In the genomic region with DNA sequence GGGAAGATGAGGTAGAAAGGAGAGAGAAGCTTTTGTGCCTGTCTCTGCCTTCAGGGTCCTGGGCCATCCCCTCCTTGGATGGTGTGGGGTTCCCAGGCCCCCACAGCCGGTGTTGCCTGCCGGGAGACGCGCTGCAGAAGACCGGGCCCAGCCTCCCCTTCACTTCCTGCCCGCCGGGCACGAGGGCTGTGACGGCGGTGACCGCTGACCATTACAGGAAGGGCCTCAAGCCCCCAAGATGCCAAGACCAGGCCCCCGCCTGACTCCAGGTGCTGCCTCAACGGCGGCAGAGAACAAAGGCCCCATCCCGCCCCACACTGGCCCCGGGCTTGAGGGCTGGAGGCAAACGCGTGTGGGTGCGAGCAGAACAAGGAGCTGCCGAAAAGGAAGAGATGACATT, we compare ENCODE assay signal across 23 cellular contexts. TPM values are rescaled to one million over a fixed set of nuclear protein-coding genes. Genes with fewer than 3 reads are reported as not detected.
DNase-seq lines count a peak whose midpoint lies in the region; ATAC-seq and TF ChIP-seq lines count a peak whose summit lies in the region.
"Had no signal": no experiment of that assay in that cellular context is flagged by ENCODE, and none has a peak within 500 bp of the region (broad histone marks: within the 10 kb centered on the region; RNA-seq: fewer than 3 reads in every experiment).

No MANE protein-coding gene starts in this region.

- ATAC-seq in right lobe of liver = peak; percentile 5 to 51 (median 32)

- H2AFZ ChIP-seq in mammary epithelial cell (ENCODE audit: low read depth, low read length) = no peak overlapping the region

- BruUV-seq in MCF 10A (replicated peaks; lab: Mats Ljungman, UMichigan) (no TSS peak), mammary epithelial cell (replicated peaks; lab: Mats Ljungman, UMichigan) (no TSS peak)

- CTCF ChIA-PET in MCF 10A (lab: Yijun Ruan, JAX) (interaction anchor here (0.6 kb wide), 1 partner anchor 12 kb away, joined by 3 read pairs; no protein-coding TSS in a partner anchor), mammary epithelial cell (lab: Charles Lee; ENCODE audit: low non-redundant PET) (no interaction called here)

- H3K4me1 ChIP-seq in mammary epithelial cell (ENCODE audit: insufficient read depth, low read length) (no peaks in the 10 kb centered on the region), NT2/D1 (ENCODE audit: insufficient read depth, insufficient read length) (peaks cover 13% of the 10 kb centered on the region), right lobe of liver (peaks cover 0 to 5% (median 0%) of the 10 kb centered on the region in 4 donors), skeletal muscle tissue (ENCODE audit: control insufficient read depth in 3 of 3, insufficient read depth in 3 of 3, low read length in 3 of 3) (peaks cover 0 to 7% (median 0%) of the 10 kb centered on the region in 3 donors)

- H3K9me3 ChIP-seq in mammary epithelial cell (replicated peaks; ENCODE audit: insufficient read depth, low read length) (no peaks in the 10 kb centered on the region), NT2/D1 (ENCODE audit: insufficient read depth, low read length) (no peaks in the 10 kb centered on the region), right lobe of liver (no peaks in the 10 kb centered on the region), skeletal muscle tissue (ENCODE audit: control insufficient read depth in 3 of 3, low read length in 3 of 3) (no peaks in the 10 kb centered on the region)
- H3K9me3 ChIP-seq: SK-N-SH had no signal

- no peak for TF ChIP-seq POLR2A in right lobe of liver (IDR thresholded peaks at IDR 0.05)

- in situ Hi-C loops in mammary epithelial cell (cut with MboI; ENCODE audit: low sequenced_read_pairs in 2 of 2) = no loop called here

- no peaks in the 10 kb centered on the region for H3K79me2 ChIP-seq in mammary epithelial cell (ENCODE audit: insufficient read depth, low read length)

- no peaks in the 10 kb centered on the region for H3K36me3 ChIP-seq in mammary epithelial cell (ENCODE audit: insufficient read depth, low read length)
- H3K36me3 ChIP-seq in NT2/D1 (ENCODE audit: insufficient read depth, insufficient read length, low read length) = peaks cover 25% of the 10 kb centered on the region
- H3K36me3 ChIP-seq in right lobe of liver = no peaks in the 10 kb centered on the region
- H3K36me3 ChIP-seq in skeletal muscle tissue (ENCODE audit: control insufficient read depth in 3 of 3, insufficient read depth in 3 of 3, low read length in 3 of 3) = peaks cover 0 to 15% (median 12%) of the 10 kb centered on the region in 3 donors

- 72% methylated on average over 10 of the region's 20 CpGs for WGBS in mammary epithelial cell (ENCODE audit: low coverage, missing lambda C conversion rate)
- 60% methylated on average over 2 of the region's 20 CpGs for WGBS in right lobe of liver (ENCODE audit: insufficient coverage, low coverage, low lambda C conversion rate, missing lambda C conversion rate)

- POLR2A ChIA-PET in MCF 10A (lab: Yijun Ruan, JAX) = interaction anchor here (1.0 kb wide), 1 partner anchor 73 kb away, joined by 4 read pairs; no protein-coding TSS in a partner anchor

- H3K36me3 Mint-ChIP-seq in MCF 10A (ENCODE audit: insufficient read depth, unreplicated experiment) = no peaks in the 10 kb centered on the region
- H3K36me3 Mint-ChIP-seq: CD14-positive monocyte; CD8-positive, alpha-beta memory T cell had no signal

- TF ChIP-seq CTCF in MCF 10A (IDR thresholded peaks at IDR 0.05; ENCODE audit: unreplicated experiment) (no peak), mammary epithelial cell (conservative IDR thresholded peaks at IDR 0.05 in 1 of 2, IDR thresholded peaks at IDR 0.05 in 1 of 2; ENCODE audit: extremely low read depth in 1 of 2, insufficient read depth in 1 of 2, low read depth in 1 of 2, low read length in 2 of 2) (no peak), right lobe of liver (IDR thresholded peaks at IDR 0.05) (no peak)

- peak overlapping the region; percentile 31 for H3K27ac Mint-ChIP-seq in MCF 10A (ENCODE audit: low read depth, unreplicated experiment)
- H3K27ac Mint-ChIP-seq: B cell; CD14-positive monocyte; CD8-positive, alpha-beta memory T cell had no signal

- no peak overlapping the region for H3K4me3 Mint-ChIP-seq in MCF 10A (ENCODE audit: unreplicated experiment)
- H3K4me3 Mint-ChIP-seq: B cell; CD14-positive monocyte; CD8-positive, alpha-beta memory T cell had no signal

- H3K27me3 ChIP-seq in mammary epithelial cell (ENCODE audit: insufficient read depth, low read length) (no peaks in the 10 kb centered on the region), NT2/D1 (ENCODE audit: insufficient read depth, insufficient read length) (peaks cover 3% of the 10 kb centered on the region), right lobe of liver (no peaks in the 10 kb centered on the region), skeletal muscle tissue (ENCODE audit: control insufficient read depth in 3 of 3, insufficient read depth in 3 of 3, low read length in 3 of 3) (no peaks in the 10 kb centered on the region)

- H3K4me3 ChIP-seq in mammary epithelial cell (replicated peaks in 1 of 3; ENCODE audit: insufficient read depth in 1 of 3, low read depth in 2 of 3, low read length in 3 of 3) (no peak overlapping the region), NT2/D1 (ENCODE audit: insufficient read length, low read depth) (no peak overlapping the region), right lobe of liver (no peak overlapping the region), skeletal muscle tissue (ENCODE audit: low read length in 3 of 3) (no peak overlapping the region)

- H3K9ac ChIP-seq in mammary epithelial cell (ENCODE audit: insufficient read depth, low read length) (no peak overlapping the region), NT2/D1 (ENCODE audit: insufficient read length, low read depth) (peak overlapping the region; percentile 56), skeletal muscle tissue (ENCODE audit: low read depth in 1 of 3, low read length in 3 of 3) (no peak overlapping the region)
- H3K9ac ChIP-seq: SK-N-SH had no signal

- no peaks in the 10 kb centered on the region for H4K20me1 ChIP-seq in mammary epithelial cell (ENCODE audit: insufficient read depth, low read length)

- DNase-seq in MCF 10A (ENCODE audit: unreplicated experiment) = no peak
- DNase-seq in mammary epithelial cell = no peak
- no peak for DNase-seq in NT2/D1 (ENCODE audit: low read depth, low spot score)
- DNase-seq in right lobe of liver = no peak
- DNase-seq in H4 (ENCODE audit: low spot score) = no peak
- no peak for DNase-seq in LoVo (ENCODE audit: low spot score)
- no peak for DNase-seq in caudate nucleus (lab: John Stamatoyannopoulos, UW)
- DNase-seq: CD8-positive, alpha-beta memory T cell; DMS 273 treated with DMSO at 0.1 percent for 48 hours; DMS79; EL; GDM1; KBM-7; MM.1S; NCI-H2029; NCI-H526 treated with DMSO at 0.1 percent for 48 hours; SIG-M5; SK-N-SH had no signal

- no peak overlapping the region for H3K4me2 ChIP-seq in mammary epithelial cell (ENCODE audit: insufficient read depth, low read depth, low read length)
- H3K4me2 ChIP-seq: SK-N-SH had no signal

- dilution Hi-C loops in mammary epithelial cell (cut with HindIII; ENCODE audit: low sequenced_read_pairs) = no loop called here

- no peaks in the 10 kb centered on the region for H3K4me1 Mint-ChIP-seq in MCF 10A (ENCODE audit: insufficient read depth, unreplicated experiment)
- H3K4me1 Mint-ChIP-seq: CD14-positive monocyte had no signal

- H3K9me3 Mint-ChIP-seq in MCF 10A (ENCODE audit: unreplicated experiment) = peaks cover 11% of the 10 kb centered on the region
- H3K9me3 Mint-ChIP-seq: CD8-positive, alpha-beta memory T cell had no signal

- no peak overlapping the region for H3K27ac ChIP-seq in mammary epithelial cell (ENCODE audit: insufficient read depth, low read depth, low read length)
- H3K27ac ChIP-seq in right lobe of liver = peak overlapping the region in 1 of 3 donors; percentile 43
- H3K27ac ChIP-seq in skeletal muscle tissue (ENCODE audit: low read depth, low read length) = peak overlapping the region; percentile 25
- H3K27ac ChIP-seq in caudate nucleus (ENCODE audit: low read depth, low read length) = no peak overlapping the region
- H3K27ac ChIP-seq: 22Rv1, RWPE1 had no signal

- intact Hi-C loops in MCF 10A (cut with micrococcal nuclease) (no loop called here), mammary epithelial cell (cut with micrococcal nuclease) (no loop called here), right lobe of liver (cut with DNase I) (no loop called here)

- H3K27me3 Mint-ChIP-seq in MCF 10A (ENCODE audit: insufficient read depth, unreplicated experiment) = no peaks in the 10 kb centered on the region

RNA-seq across cellular contexts. Expression of gene ZBTB46, which starts 38.2 kb away (rescaled TPM):
- total RNA-seq in MCF 10A (2022) (0.63 and 0.71 TPM in 2 replicates), mammary epithelial cell (1 to 10 TPM in 1 of 2 donors, under 1 TPM in 1; 0.52 to 1.5 TPM), right lobe of liver (1 to 10 TPM; 1.2 to 4.2 (median 2.4) TPM), skeletal muscle tissue (52.2 TPM)
- 0.12 TPM for polyA plus RNA-seq in mammary epithelial cell
- not detected for polyA minus RNA-seq in mammary epithelial cell
- 0.68 and 3.1 TPM in 2 replicates for total RNA-seq in H4 (2014; rRNA removed; shearing (Covaris generic))

RNA-seq across cellular contexts. Expression of gene SLC2A4RG, which starts 53.3 kb away (rescaled TPM):
- 85.0 and 105 TPM in 2 replicates for total RNA-seq in MCF 10A (2022)
- total RNA-seq in mammary epithelial cell = 100 to 1,000 TPM in 1 of 2 donors, 10 to 100 TPM in 1; 35.8 to 101 TPM
- polyA plus RNA-seq in mammary epithelial cell = 35.8 TPM
- 15.7 TPM for polyA minus RNA-seq in mammary epithelial cell
- total RNA-seq in right lobe of liver = 100 to 1,000 TPM in 2 of 6 experiments, 10 to 100 TPM in 4; 36.0 to 180 (median 73.8) TPM
- total RNA-seq in skeletal muscle tissue = 10.4 TPM
- 12.9 and 18.8 TPM in 2 replicates for total RNA-seq in H4 (2014; rRNA removed; shearing (Covaris generic))

RNA-seq across cellular contexts. Expression of gene LIME1, which starts 56.4 kb away (rescaled TPM):
- total RNA-seq in MCF 10A (2022) (10.1 and 16.0 TPM in 2 replicates), mammary epithelial cell (1 to 10 TPM; 2.7 to 8.1 TPM), right lobe of liver (100 to 1,000 TPM in 2 of 6 experiments, 10 to 100 TPM in 4; 37.0 to 118 (median 65.5) TPM), skeletal muscle tissue (0.52 TPM)
- 2.0 TPM for polyA plus RNA-seq in mammary epithelial cell
- polyA minus RNA-seq in mammary epithelial cell = not detected
- total RNA-seq in H4 (2014; rRNA removed; shearing (Covaris generic)) = 0.27 and 0.68 TPM in 2 replicates

Comparison
In these comparisons a context has a peak if more than half of its experiments do, and no peak if none do; other contexts are left out.
1. RNA of gene ZBTB46, which starts 38.2 kb away (total RNA-seq): 52.2 TPM in skeletal muscle tissue (single experiment); 1.2 to 4.2 TPM in right lobe of liver, 0.52 to 1.5 TPM in mammary epithelial cell, 0.68 to 3.1 TPM in H4 and 0.63 to 0.71 TPM in MCF 10A; every median in the first group is over 10 times any median in the second.